Comparison of ENCODE assay signal across 20 cellular contexts in genomic region chr5:87403409-87403808, GRCh38. TPM values are rescaled to one million over a fixed set of nuclear protein-coding genes. Genes with fewer than 3 reads are reported as not detected.
A peak's percentile ranks its signal among the peaks of the same experiment; 100 is the strongest.
DNase-seq lines count a peak whose midpoint lies in the region; ATAC-seq and TF ChIP-seq lines count a peak whose summit lies in the region.
"Had no signal": no experiment of that assay in that cellular context is flagged by ENCODE, and none has a peak within 500 bp of the region (broad histone marks: within the 10 kb centered on the region; RNA-seq: fewer than 3 reads in every experiment).

No MANE protein-coding gene starts in this region.

- DNase-seq in activated T-cell treated with anti-CD3 and anti-CD28 coated beads, Interleukin-2, amount 50 U/mL, for 24 hours, result no peak
- DNase-seq in activated T-cell treated with anti-CD3 and anti-CD28 coated beads for 4 hours (no peak), iPS-NIHi7 (ENCODE audit: extremely low spot score) (no peak), ovary (no peak)
- DNase-seq in CD8-positive, alpha-beta T cell, result peak in 1 of 7 experiments; percentile 9
- no peak for DNase-seq in effector memory CD8-positive, alpha-beta T cell
- DNase-seq: BE2C; Calu3; CD4-positive, CD25-positive, alpha-beta regulatory T cell; KBM-7; NCI-H1105; NCI-H2081; NCI-H2171 treated with DMSO at 0.1 percent for 48 hours; NCI-H446; NCI-H526 treated with DMSO at 0.1 percent for 48 hours; NK-92 treated with Interleukin-12 subunit alpha and Interleukin-12 subunit beta, amount 100 ng/mL, for 24 hours had no signal

- H3K9me3 ChIP-seq in CD8-positive, alpha-beta T cell (ENCODE audit: low read length), result no peaks in the 10 kb centered on the region
- H3K9me3 ChIP-seq in ovary, result no peaks in the 10 kb centered on the region
- H3K9me3 ChIP-seq: BE2C had no signal

- no peaks in the 10 kb centered on the region for H3K9me3 Mint-ChIP-seq in activated T-cell treated with anti-CD3 and anti-CD28 coated beads, Interleukin-2, amount 50 U/mL, for 24 hours
- H3K9me3 Mint-ChIP-seq in CD8-positive, alpha-beta T cell, result no peaks in the 10 kb centered on the region
- H3K9me3 Mint-ChIP-seq in effector memory CD8-positive, alpha-beta T cell, result no peaks in the 10 kb centered on the region
- no peaks in the 10 kb centered on the region for H3K9me3 Mint-ChIP-seq in stimulated activated memory B cell treated with anti-CD40 and anti-IgM and Interleukin-4, amounts not matched to agents 10 μg/mL and 1 μg/mL and 100 μg/mL, for 72 hours
- H3K9me3 Mint-ChIP-seq: CD4-positive, CD25-positive, alpha-beta regulatory T cell had no signal

- no peak for TF ChIP-seq CTCF in CD8-positive, alpha-beta T cell (IDR thresholded peaks at IDR 0.05)
- TF ChIP-seq CTCF in ovary (IDR thresholded peaks at IDR 0.05), result no peak

- CTCF ChIA-PET in CD8-positive, alpha-beta T cell (lab: Charles Lee), result interaction anchor here (0.7 kb wide), 1 partner anchor 333 kb away, joined by 3 read pairs; no protein-coding TSS in a partner anchor

- intact Hi-C loops in CD8-positive, alpha-beta T cell (cut with DNase I, micrococcal nuclease), result loop anchor here in 1 of 2 experiments (5.0 kb wide), 1 partner anchor 416 kb away; no protein-coding TSS in a partner anchor
- intact Hi-C loops in ovary (cut with DNase I), result no loop called here

- H3K36me3 Mint-ChIP-seq in activated T-cell treated with anti-CD3 and anti-CD28 coated beads, Interleukin-2, amount 50 U/mL, for 24 hours (ENCODE audit: low read depth), result peaks cover 99% of the 10 kb centered on the region
- peaks cover 95% of the 10 kb centered on the region for H3K36me3 Mint-ChIP-seq in CD8-positive, alpha-beta T cell
- peaks cover 94% of the 10 kb centered on the region for H3K36me3 Mint-ChIP-seq in effector memory CD8-positive, alpha-beta T cell (ENCODE audit: insufficient read depth)
- peaks cover 48% of the 10 kb centered on the region for H3K36me3 Mint-ChIP-seq in stimulated activated memory B cell treated with anti-CD40 and anti-IgM and Interleukin-4, amounts not matched to agents 10 μg/mL and 1 μg/mL and 100 μg/mL, for 72 hours

- H3K36me3 ChIP-seq in CD8-positive, alpha-beta T cell (ENCODE audit: insufficient read depth, low read length), result peaks cover 43% of the 10 kb centered on the region
- no peaks in the 10 kb centered on the region for H3K36me3 ChIP-seq in ovary

- 84 to 90% (median 90%) methylated on average over 3 of the region's 3 CpGs for WGBS in ovary, 3 donors

- no peak for TF ChIP-seq EP300 in ovary (IDR thresholded peaks at IDR 0.05)

- H3K4me3 ChIP-seq in CD8-positive, alpha-beta T cell (ENCODE audit: low read depth, low read length), result no peak overlapping the region
- no peak overlapping the region for H3K4me3 ChIP-seq in ovary

- POLR2A ChIA-PET in CD8-positive, alpha-beta T cell (lab: Charles Lee), result no interaction called here

- H3K4me3 Mint-ChIP-seq in activated T-cell treated with anti-CD3 and anti-CD28 coated beads, Interleukin-2, amount 50 U/mL, for 24 hours, result no peak overlapping the region
- no peak overlapping the region for H3K4me3 Mint-ChIP-seq in CD8-positive, alpha-beta T cell
- H3K4me3 Mint-ChIP-seq in effector memory CD8-positive, alpha-beta T cell, result no peak overlapping the region
- no peak overlapping the region for H3K4me3 Mint-ChIP-seq in stimulated activated memory B cell treated with anti-CD40 and anti-IgM and Interleukin-4, amounts not matched to agents 10 μg/mL and 1 μg/mL and 100 μg/mL, for 72 hours
- H3K4me3 Mint-ChIP-seq: CD4-positive, CD25-positive, alpha-beta regulatory T cell had no signal

- H3K27ac ChIP-seq in CD8-positive, alpha-beta T cell (ENCODE audit: low read depth, low read length), result no peak overlapping the region
- H3K27ac ChIP-seq in ovary, result no peak overlapping the region

- ATAC-seq in CD8-positive, alpha-beta T cell, result peak; percentile 16
- peak; percentile 40 for ATAC-seq in effector memory CD8-positive, alpha-beta T cell (replicated peaks)
- ATAC-seq in stimulated activated memory B cell treated with anti-CD40 and anti-IgM and Interleukin-4, amounts not matched to agents 10 μg/mL and 1 μg/mL and 100 μg/mL, for 72 hours, result no peak
- no peak for ATAC-seq in GM19035 (IDR thresholded peaks at IDR 0.05; ENCODE audit: unreplicated experiment)
- ATAC-seq: HepG2, Right ventricle myocardium inferior had no signal

- H3K27me3 ChIP-seq in CD8-positive, alpha-beta T cell (ENCODE audit: insufficient read depth, low read length), result no peaks in the 10 kb centered on the region
- H3K27me3 ChIP-seq in ovary, result no peaks in the 10 kb centered on the region
- H3K27me3 ChIP-seq: BE2C had no signal

- H3K27ac Mint-ChIP-seq in activated T-cell treated with anti-CD3 and anti-CD28 coated beads, Interleukin-2, amount 50 U/mL, for 24 hours, result peak overlapping the region; percentile 39
- H3K27ac Mint-ChIP-seq in CD8-positive, alpha-beta T cell, result no peak overlapping the region
- peak overlapping the region in 1 of 2 donors; percentile 36 for H3K27ac Mint-ChIP-seq in effector memory CD8-positive, alpha-beta T cell
- H3K27ac Mint-ChIP-seq in stimulated activated memory B cell treated with anti-CD40 and anti-IgM and Interleukin-4, amounts not matched to agents 10 μg/mL and 1 μg/mL and 100 μg/mL, for 72 hours, result peak overlapping the region; percentile 13

- peaks cover 59% of the 10 kb centered on the region for H3K4me1 Mint-ChIP-seq in activated T-cell treated with anti-CD3 and anti-CD28 coated beads, Interleukin-2, amount 50 U/mL, for 24 hours (ENCODE audit: low read depth)
- peaks cover 58% of the 10 kb centered on the region for H3K4me1 Mint-ChIP-seq in CD8-positive, alpha-beta T cell (ENCODE audit: low read depth)
- peaks cover 25 to 47% of the 10 kb centered on the region in 2 donors for H3K4me1 Mint-ChIP-seq in effector memory CD8-positive, alpha-beta T cell (ENCODE audit: low read depth in 2 of 2)
- peaks cover 25% of the 10 kb centered on the region for H3K4me1 Mint-ChIP-seq in stimulated activated memory B cell treated with anti-CD40 and anti-IgM and Interleukin-4, amounts not matched to agents 10 μg/mL and 1 μg/mL and 100 μg/mL, for 72 hours

- TF ChIP-seq POLR2A in ovary (IDR thresholded peaks at IDR 0.05), result no peak

- peaks cover 11% of the 10 kb centered on the region for H3K4me1 ChIP-seq in CD8-positive, alpha-beta T cell (ENCODE audit: insufficient read depth, low read length)
- no peaks in the 10 kb centered on the region for H3K4me1 ChIP-seq in ovary (ENCODE audit: insufficient read depth)
- H3K4me1 ChIP-seq: BE2C had no signal

- no peaks in the 10 kb centered on the region for H3K27me3 Mint-ChIP-seq in activated T-cell treated with anti-CD3 and anti-CD28 coated beads, Interleukin-2, amount 50 U/mL, for 24 hours
- no peaks in the 10 kb centered on the region for H3K27me3 Mint-ChIP-seq in CD8-positive, alpha-beta T cell (ENCODE audit: low read depth)
- no peaks in the 10 kb centered on the region for H3K27me3 Mint-ChIP-seq in effector memory CD8-positive, alpha-beta T cell
- no peaks in the 10 kb centered on the region for H3K27me3 Mint-ChIP-seq in stimulated activated memory B cell treated with anti-CD40 and anti-IgM and Interleukin-4, amounts not matched to agents 10 μg/mL and 1 μg/mL and 100 μg/mL, for 72 hours
- H3K27me3 Mint-ChIP-seq: CD4-positive, CD25-positive, alpha-beta regulatory T cell had no signal

RNA-seq across cellular contexts. Expression of gene CCNH, which starts 9.3 kb away (rescaled TPM):
- total RNA-seq in CD8-positive, alpha-beta T cell, result 100 to 1,000 TPM; 275 to 279 TPM
- 100 to 1,000 TPM in 2 of 7 donors, 10 to 100 TPM in 5; 37.8 to 160 (median 49.0) TPM for total RNA-seq in ovary
- polyA plus RNA-seq in ovary, result 10 to 100 TPM; 21.7 to 26.0 TPM

Comparison
In these comparisons a context has a peak if more than half of its experiments do, and no peak if none do; other contexts are left out.
1. ATAC-seq: peak in CD8-positive, alpha-beta T cell (single experiment) and effector memory CD8-positive, alpha-beta T cell (single experiment); none in stimulated activated memory B cell treated with anti-CD40 and anti-IgM and Interleukin-4, amounts not matched to agents 10 μg/mL and 1 μg/mL and 100 μg/mL, for 72 hours (single experiment) and GM19035 (single experiment).